1 cellular context compared by ENCODE assay signal in the genomic region with DNA sequence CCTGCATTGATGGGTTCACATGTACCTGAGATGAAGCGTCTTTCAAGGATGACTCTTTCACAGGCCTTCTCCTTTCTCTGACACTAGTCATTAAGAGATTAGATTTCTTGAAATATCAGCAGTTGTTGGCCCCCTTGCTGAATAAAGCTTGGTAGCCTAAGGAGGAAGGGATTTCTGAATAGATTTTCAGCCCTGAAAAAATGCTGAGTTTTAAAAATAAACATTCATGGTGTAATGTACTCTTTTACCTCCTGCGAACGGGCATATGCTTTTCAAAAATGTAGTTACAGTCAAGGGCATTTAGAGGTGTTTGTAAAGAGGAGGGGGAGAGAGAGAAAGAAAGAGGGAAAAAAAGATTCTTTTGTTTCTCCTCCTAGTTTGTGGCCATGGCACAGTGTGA.
A peak's percentile ranks its signal among the peaks of the same experiment; 100 is the strongest.
TF ChIP-seq lines count a peak whose summit lies in the region.

No MANE protein-coding gene starts in this region.

TF ChIP-seq in A549, 52 proteins besides CTCF, POLR2A, EP300 and RAD21 (continued from another document):
- TF ChIP-seq PBX3 (IDR thresholded peaks at IDR 0.05) (no peak), SREBF2 (IDR thresholded peaks at IDR 0.05) (no peak), ZFP36 (IDR thresholded peaks at IDR 0.05; ENCODE audit: borderline replicate concordance, partially characterized antibody) (no peak), MAFK (IDR thresholded peaks at IDR 0.05; ENCODE audit: partially characterized antibody) (peak; percentile 20), ELK1 (IDR thresholded peaks at IDR 0.05; ENCODE audit: low read depth, low read length) (no peak), ZNF302 (CRISPR knock-in tag; IDR thresholded peaks at IDR 0.05) (no peak)
